Comparison of ENCODE assay signal across 29 cellular contexts in the genomic region with DNA sequence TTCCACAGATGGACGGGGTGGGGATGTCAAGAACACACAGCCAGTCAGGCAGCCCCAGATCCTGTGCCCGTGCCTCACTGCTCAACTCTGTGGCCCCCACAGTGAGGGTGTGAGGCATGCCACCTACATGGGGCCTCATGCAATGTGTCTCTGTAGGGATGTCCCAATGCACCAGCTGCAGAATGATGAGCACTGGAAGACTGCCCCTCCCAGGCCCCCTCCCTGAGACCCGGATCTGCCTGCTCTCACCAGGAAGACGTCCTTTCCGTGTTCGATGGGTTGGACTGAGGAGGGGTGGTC.
"Had no signal": no experiment of that assay in that cellular context is flagged by ENCODE, and none has a peak within 500 bp of the region (broad histone marks: within the 10 kb centered on the region; RNA-seq: fewer than 3 reads in every experiment).

No MANE protein-coding gene starts in this region.

- H3K27ac ChIP-seq: brain microvascular endothelial cell, dorsolateral prefrontal cortex, foreskin keratinocyte, gastrocnemius medialis, heart left ventricle, WERI-Rb-1 had no signal

- H3K27ac Mint-ChIP-seq: activated B cell treated with CpG ODN at 0.5 μM for 24 hours; activated CD8-positive, alpha-beta T cell treated with anti-CD3 and anti-CD28 coated beads for 36 hours; activated naive CD8-positive, alpha-beta T cell; activated T-helper 17 cell treated with anti-CD3 and anti-CD28 coated beads, Interleukin-2, amount 50 U/mL, for 72 hours; dendritic cell treated with granulocyte-macrophage colony-stimulating factor and Interleukin-4, amounts not matched to agents 40 ng/mL and 50 ng/mL, for 4 days; endodermal cell; T-helper 17 cell; T-helper 2 cell treated with Interferon-gamma antibody and Interleukin-4, amounts not matched to agents 5 μg/mL and 100 μg/mL, for 36 hours had no signal

- H3K27me3 ChIP-seq: brain microvascular endothelial cell, foreskin keratinocyte had no signal

- H3K4me1 Mint-ChIP-seq: activated B cell treated with CpG ODN at 0.5 μM for 24 hours; activated T-helper 17 cell treated with anti-CD3 and anti-CD28 coated beads, Interleukin-2, amount 50 U/mL, for 72 hours; central memory CD8-positive, alpha-beta T cell; endodermal cell had no signal

- DNase-seq: activated B cell treated with CpG ODN at 0.5 μM for 24 hours; activated CD4-positive, alpha-beta T cell treated with anti-CD3 and anti-CD28 coated beads for 48 hours; activated CD4-positive, alpha-beta T cell treated with anti-CD3 and anti-CD28 coated beads, Interleukin-2, amount 50 U/mL, for 1 hour; activated CD4-positive, alpha-beta T cell treated with anti-CD3 and anti-CD28 coated beads, Interleukin-2, amount 50 U/mL, for 48 hours; activated CD8-positive, alpha-beta T cell treated with anti-CD3 and anti-CD28 coated beads for 36 hours; activated effector memory CD4-positive, alpha-beta T cell treated with Interleukin-2 at 50 U/mL for 16 hours; activated gamma-delta T cell treated with Interleukin-2 at 50 U/mL for 16 hours; activated naive CD4-positive, alpha-beta T cell treated with anti-CD3 and anti-CD28 coated beads, Interleukin-2, amount 50 U/mL, for 16 hours; activated naive CD4-positive, alpha-beta T cell treated with Interleukin-2 at 50 U/mL for 16 hours; activated T-cell treated with anti-CD3 and anti-CD28 coated beads, Interleukin-2, amount 50 U/mL, for 4 hours; amniotic stem cell; anterior cingulate cortex; brain microvascular endothelial cell; effector memory CD4-positive, alpha-beta T cell; endodermal cell; foreskin keratinocyte; gastrocnemius medialis; glutamatergic neuron; heart left ventricle; T-helper 1 cell; T-helper 17 cell; T1000; WERI-Rb-1 had no signal

- H3K4me3 ChIP-seq: dorsolateral prefrontal cortex, gastrocnemius medialis, heart left ventricle had no signal

- H3K9me3 ChIP-seq: gastrocnemius medialis had no signal

- H3K4me1 ChIP-seq: gastrocnemius medialis, heart left ventricle had no signal

- H3K9me3 Mint-ChIP-seq: dendritic cell treated with granulocyte-macrophage colony-stimulating factor and Interleukin-4, amounts not matched to agents 40 ng/mL and 50 ng/mL, for 4 days had no signal

- H3K36me3 ChIP-seq: brain microvascular endothelial cell, gastrocnemius medialis, heart left ventricle, WERI-Rb-1 had no signal

- H3K4me3 Mint-ChIP-seq: activated B cell treated with CpG ODN at 0.5 μM for 24 hours; activated CD8-positive, alpha-beta T cell treated with anti-CD3 and anti-CD28 coated beads for 36 hours; activated naive CD8-positive, alpha-beta T cell; activated T-cell treated with anti-CD3 and anti-CD28 coated beads, Interleukin-2, amount 50 U/mL, for 4 hours; activated T-helper 17 cell treated with anti-CD3 and anti-CD28 coated beads, Interleukin-2, amount 50 U/mL, for 72 hours; central memory CD8-positive, alpha-beta T cell; dendritic cell treated with granulocyte-macrophage colony-stimulating factor and Interleukin-4, amounts not matched to agents 40 ng/mL and 50 ng/mL, for 4 days; endodermal cell; T-helper 17 cell; T-helper 2 cell treated with Interferon-gamma antibody and Interleukin-4, amounts not matched to agents 5 μg/mL and 100 μg/mL, for 36 hours had no signal
